ENCODE assay signal across 1 cellular context in genomic region chr19:45066921-45067661, GRCh38.
TF ChIP-seq lines count a peak whose summit lies in the region.

No MANE protein-coding gene starts in this region.

TF ChIP-seq in HepG2, 621 proteins besides CTCF, POLR2A, EP300 and RAD21:
- TF ChIP-seq THAP7 (CRISPR knock-in tag; IDR thresholded peaks at IDR 0.05) (no peak), AGO2 (optimal IDR thresholded peaks at IDR 0.05; ENCODE audit: low read depth, low read length) (peak; percentile 81)
